2 cellular contexts compared by ENCODE assay signal in the genomic region with DNA sequence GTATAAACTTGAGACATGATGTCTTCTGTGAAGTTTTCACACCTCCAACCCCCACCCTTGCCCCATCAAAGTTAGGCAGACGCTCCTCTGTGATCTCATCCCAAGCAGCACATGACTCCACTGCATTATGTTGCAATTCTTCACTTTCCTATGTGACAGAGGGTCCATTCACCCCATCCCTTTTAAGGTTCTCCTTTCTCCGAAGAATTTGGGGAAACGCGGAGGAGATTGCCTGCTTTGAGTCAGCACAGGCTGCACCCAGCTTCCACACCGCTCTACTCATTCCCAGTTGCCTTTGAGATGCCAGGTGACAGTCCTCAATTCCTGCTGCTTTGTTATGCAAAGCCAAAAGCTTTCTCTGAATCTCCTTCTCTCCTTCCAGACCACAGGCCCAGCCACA.
A peak's percentile ranks its signal among the peaks of the same experiment; 100 is the strongest.
TF ChIP-seq lines count a peak whose summit lies in the region.

No MANE protein-coding gene starts in this region.

TF ChIP-seq in GM23338, 12 proteins besides CTCF, POLR2A, EP300 and RAD21 (continued from another document):
- TF ChIP-seq, protein P1, sequence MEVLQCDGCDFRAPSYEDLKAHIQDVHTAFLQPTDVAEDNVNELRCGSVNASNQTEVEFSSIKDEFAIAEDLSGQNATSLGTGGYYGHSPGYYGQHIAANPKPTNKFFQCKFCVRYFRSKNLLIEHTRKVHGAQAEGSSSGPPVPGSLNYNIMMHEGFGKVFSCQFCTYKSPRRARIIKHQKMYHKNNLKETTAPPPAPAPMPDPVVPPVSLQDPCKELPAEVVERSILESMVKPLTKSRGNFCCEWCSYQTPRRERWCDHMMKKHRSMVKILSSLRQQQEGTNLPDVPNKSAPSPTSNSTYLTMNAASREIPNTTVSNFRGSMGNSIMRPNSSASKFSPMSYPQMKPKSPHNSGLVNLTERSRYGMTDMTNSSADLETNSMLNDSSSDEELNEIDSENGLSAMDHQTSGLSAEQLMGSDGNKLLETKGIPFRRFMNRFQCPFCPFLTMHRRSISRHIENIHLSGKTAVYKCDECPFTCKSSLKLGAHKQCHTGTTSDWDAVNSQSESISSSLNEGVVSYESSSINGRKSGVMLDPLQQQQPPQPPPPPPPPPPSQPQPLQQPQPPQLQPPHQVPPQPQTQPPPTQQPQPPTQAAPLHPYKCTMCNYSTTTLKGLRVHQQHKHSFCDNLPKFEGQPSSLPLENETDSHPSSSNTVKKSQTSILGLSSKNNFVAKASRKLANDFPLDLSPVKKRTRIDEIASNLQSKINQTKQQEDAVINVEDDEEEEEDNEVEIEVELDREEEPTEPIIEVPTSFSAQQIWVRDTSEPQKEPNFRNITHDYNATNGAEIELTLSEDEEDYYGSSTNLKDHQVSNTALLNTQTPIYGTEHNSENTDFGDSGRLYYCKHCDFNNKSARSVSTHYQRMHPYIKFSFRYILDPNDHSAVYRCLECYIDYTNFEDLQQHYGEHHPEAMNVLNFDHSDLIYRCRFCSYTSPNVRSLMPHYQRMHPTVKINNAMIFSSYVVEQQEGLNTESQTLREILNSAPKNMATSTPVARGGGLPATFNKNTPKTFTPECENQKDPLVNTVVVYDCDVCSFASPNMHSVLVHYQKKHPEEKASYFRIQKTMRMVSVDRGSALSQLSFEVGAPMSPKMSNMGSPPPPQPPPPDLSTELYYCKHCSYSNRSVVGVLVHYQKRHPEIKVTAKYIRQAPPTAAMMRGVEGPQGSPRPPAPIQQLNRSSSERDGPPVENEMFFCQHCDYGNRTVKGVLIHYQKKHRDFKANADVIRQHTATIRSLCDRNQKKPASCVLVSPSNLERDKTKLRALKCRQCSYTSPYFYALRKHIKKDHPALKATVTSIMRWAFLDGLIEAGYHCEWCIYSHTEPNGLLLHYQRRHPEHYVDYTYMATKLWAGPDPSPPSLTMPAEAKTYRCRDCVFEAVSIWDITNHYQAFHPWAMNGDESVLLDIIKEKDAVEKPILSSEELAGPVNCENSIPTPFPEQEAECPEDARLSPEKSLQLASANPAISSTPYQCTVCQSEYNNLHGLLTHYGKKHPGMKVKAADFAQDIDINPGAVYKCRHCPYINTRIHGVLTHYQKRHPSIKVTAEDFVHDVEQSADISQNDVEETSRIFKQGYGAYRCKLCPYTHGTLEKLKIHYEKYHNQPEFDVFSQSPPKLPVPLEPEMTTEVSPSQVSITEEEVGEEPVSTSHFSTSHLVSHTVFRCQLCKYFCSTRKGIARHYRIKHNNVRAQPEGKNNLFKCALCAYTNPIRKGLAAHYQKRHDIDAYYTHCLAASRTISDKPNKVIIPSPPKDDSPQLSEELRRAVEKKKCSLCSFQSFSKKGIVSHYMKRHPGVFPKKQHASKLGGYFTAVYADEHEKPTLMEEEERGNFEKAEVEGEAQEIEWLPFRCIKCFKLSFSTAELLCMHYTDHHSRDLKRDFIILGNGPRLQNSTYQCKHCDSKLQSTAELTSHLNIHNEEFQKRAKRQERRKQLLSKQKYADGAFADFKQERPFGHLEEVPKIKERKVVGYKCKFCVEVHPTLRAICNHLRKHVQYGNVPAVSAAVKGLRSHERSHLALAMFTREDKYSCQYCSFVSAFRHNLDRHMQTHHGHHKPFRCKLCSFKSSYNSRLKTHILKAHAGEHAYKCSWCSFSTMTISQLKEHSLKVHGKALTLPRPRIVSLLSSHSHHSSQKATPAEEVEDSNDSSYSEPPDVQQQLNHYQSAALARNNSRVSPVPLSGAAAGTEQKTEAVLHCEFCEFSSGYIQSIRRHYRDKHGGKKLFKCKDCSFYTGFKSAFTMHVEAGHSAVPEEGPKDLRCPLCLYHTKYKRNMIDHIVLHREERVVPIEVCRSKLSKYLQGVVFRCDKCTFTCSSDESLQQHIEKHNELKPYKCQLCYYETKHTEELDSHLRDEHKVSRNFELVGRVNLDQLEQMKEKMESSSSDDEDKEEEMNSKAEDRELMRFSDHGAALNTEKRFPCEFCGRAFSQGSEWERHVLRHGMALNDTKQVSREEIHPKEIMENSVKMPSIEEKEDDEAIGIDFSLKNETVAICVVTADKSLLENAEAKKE (CRISPR knock-in tag; IDR thresholded peaks at IDR 0.05): peak; percentile 97

TF ChIP-seq in K562, 482 proteins besides CTCF, POLR2A, EP300 and RAD21 (continued from another document and continues in another):
- TF ChIP-seq, protein P2, sequence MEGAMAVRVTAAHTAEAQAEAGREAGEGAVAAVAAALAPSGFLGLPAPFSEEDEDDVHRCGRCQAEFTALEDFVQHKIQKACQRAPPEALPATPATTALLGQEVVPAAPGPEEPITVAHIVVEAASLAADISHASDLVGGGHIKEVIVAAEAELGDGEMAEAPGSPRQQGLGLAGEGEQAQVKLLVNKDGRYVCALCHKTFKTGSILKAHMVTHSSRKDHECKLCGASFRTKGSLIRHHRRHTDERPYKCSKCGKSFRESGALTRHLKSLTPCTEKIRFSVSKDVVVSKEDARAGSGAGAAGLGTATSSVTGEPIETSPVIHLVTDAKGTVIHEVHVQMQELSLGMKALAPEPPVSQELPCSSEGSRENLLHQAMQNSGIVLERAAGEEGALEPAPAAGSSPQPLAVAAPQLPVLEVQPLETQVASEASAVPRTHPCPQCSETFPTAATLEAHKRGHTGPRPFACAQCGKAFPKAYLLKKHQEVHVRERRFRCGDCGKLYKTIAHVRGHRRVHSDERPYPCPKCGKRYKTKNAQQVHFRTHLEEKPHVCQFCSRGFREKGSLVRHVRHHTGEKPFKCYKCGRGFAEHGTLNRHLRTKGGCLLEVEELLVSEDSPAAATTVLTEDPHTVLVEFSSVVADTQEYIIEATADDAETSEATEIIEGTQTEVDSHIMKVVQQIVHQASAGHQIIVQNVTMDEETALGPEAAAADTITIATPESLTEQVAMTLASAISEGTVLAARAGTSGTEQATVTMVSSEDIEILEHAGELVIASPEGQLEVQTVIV (CRISPR knock-in tag; IDR thresholded peaks at IDR 0.05; ENCODE audit: borderline replicate concordance): no peak
- TF ChIP-seq SLC30A9 (CRISPR knock-in tag; IDR thresholded peaks at IDR 0.05) (no peak), ZFP30 (CRISPR knock-in tag; IDR thresholded peaks at IDR 0.05; ENCODE audit: borderline replicate concordance) (no peak), ZNF282 (CRISPR knock-in tag; IDR thresholded peaks at IDR 0.05) (no peak), FOSL1 (tag; conservative IDR thresholded peaks at IDR 0.05) (peak; percentile 50), JUN (IDR thresholded peaks at IDR 0.05; ENCODE audit: borderline replicate concordance, low read depth, low read length) (0 out of 2 replicates have a peak, but pooled peaks have one; percentile 41), JUN (CRISPR knock-in tag; IDR thresholded peaks at IDR 0.05; ENCODE audit: borderline replicate concordance) (no peak), NRF1 (conservative IDR thresholded peaks at IDR 0.05 in 1 of 2, IDR thresholded peaks at IDR 0.05 in 1 of 2) (no peak), MCM7 (IDR thresholded peaks at IDR 0.05) (no peak), L3MBTL2 (IDR thresholded peaks at IDR 0.05) (peak; percentile 44; the same call in 1 of the 2 replicates), POLR3A (IDR thresholded peaks at IDR 0.05; ENCODE audit: borderline replicate concordance, extremely low read depth, insufficient read depth, insufficient read length) (no peak), BRCA1 (IDR thresholded peaks at IDR 0.05) (no peak), BRCA1 (CRISPR knock-in tag; IDR thresholded peaks at IDR 0.05) (no peak), EZH2 (IDR thresholded peaks at IDR 0.05; ENCODE audit: borderline replicate concordance, low read depth, low read length) (no peak), TAF1 (IDR thresholded peaks at IDR 0.05; ENCODE audit: control insufficient read depth, extremely low read depth, insufficient read depth, low read length, severe bottlenecking) (no peak), HNRNPLL (IDR thresholded peaks at IDR 0.05; ENCODE audit: low read depth, low read length, poor library complexity, severe bottlenecking) (no peak), NFYB (IDR thresholded peaks at IDR 0.05; ENCODE audit: extremely low read depth, insufficient read length) (no peak), ARID1B (IDR thresholded peaks at IDR 0.05) (no peak), CEBPG (CRISPR knock-in tag; IDR thresholded peaks at IDR 0.05) (no peak), CEBPG (tag; conservative IDR thresholded peaks at IDR 0.05 in 1 of 2, IDR thresholded peaks at IDR 0.05 in 1 of 2) (peak; percentile 70 to 83)
- TF ChIP-seq, protein P3, sequence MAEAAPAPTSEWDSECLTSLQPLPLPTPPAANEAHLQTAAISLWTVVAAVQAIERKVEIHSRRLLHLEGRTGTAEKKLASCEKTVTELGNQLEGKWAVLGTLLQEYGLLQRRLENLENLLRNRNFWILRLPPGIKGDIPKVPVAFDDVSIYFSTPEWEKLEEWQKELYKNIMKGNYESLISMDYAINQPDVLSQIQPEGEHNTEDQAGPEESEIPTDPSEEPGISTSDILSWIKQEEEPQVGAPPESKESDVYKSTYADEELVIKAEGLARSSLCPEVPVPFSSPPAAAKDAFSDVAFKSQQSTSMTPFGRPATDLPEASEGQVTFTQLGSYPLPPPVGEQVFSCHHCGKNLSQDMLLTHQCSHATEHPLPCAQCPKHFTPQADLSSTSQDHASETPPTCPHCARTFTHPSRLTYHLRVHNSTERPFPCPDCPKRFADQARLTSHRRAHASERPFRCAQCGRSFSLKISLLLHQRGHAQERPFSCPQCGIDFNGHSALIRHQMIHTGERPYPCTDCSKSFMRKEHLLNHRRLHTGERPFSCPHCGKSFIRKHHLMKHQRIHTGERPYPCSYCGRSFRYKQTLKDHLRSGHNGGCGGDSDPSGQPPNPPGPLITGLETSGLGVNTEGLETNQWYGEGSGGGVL (CRISPR knock-in tag; IDR thresholded peaks at IDR 0.05): no peak
- TF ChIP-seq, protein P4, sequence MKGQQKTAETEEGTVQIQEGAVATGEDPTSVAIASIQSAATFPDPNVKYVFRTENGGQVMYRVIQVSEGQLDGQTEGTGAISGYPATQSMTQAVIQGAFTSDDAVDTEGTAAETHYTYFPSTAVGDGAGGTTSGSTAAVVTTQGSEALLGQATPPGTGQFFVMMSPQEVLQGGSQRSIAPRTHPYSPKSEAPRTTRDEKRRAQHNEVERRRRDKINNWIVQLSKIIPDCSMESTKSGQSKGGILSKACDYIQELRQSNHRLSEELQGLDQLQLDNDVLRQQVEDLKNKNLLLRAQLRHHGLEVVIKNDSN (CRISPR knock-in tag; IDR thresholded peaks at IDR 0.05): peak; percentile 13; the same call in 1 of the 2 replicates
- TF ChIP-seq, protein P5, sequence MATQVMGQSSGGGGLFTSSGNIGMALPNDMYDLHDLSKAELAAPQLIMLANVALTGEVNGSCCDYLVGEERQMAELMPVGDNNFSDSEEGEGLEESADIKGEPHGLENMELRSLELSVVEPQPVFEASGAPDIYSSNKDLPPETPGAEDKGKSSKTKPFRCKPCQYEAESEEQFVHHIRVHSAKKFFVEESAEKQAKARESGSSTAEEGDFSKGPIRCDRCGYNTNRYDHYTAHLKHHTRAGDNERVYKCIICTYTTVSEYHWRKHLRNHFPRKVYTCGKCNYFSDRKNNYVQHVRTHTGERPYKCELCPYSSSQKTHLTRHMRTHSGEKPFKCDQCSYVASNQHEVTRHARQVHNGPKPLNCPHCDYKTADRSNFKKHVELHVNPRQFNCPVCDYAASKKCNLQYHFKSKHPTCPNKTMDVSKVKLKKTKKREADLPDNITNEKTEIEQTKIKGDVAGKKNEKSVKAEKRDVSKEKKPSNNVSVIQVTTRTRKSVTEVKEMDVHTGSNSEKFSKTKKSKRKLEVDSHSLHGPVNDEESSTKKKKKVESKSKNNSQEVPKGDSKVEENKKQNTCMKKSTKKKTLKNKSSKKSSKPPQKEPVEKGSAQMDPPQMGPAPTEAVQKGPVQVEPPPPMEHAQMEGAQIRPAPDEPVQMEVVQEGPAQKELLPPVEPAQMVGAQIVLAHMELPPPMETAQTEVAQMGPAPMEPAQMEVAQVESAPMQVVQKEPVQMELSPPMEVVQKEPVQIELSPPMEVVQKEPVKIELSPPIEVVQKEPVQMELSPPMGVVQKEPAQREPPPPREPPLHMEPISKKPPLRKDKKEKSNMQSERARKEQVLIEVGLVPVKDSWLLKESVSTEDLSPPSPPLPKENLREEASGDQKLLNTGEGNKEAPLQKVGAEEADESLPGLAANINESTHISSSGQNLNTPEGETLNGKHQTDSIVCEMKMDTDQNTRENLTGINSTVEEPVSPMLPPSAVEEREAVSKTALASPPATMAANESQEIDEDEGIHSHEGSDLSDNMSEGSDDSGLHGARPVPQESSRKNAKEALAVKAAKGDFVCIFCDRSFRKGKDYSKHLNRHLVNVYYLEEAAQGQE (CRISPR knock-in tag; IDR thresholded peaks at IDR 0.05; ENCODE audit: low read depth): no peak
- TF ChIP-seq, protein P6, sequence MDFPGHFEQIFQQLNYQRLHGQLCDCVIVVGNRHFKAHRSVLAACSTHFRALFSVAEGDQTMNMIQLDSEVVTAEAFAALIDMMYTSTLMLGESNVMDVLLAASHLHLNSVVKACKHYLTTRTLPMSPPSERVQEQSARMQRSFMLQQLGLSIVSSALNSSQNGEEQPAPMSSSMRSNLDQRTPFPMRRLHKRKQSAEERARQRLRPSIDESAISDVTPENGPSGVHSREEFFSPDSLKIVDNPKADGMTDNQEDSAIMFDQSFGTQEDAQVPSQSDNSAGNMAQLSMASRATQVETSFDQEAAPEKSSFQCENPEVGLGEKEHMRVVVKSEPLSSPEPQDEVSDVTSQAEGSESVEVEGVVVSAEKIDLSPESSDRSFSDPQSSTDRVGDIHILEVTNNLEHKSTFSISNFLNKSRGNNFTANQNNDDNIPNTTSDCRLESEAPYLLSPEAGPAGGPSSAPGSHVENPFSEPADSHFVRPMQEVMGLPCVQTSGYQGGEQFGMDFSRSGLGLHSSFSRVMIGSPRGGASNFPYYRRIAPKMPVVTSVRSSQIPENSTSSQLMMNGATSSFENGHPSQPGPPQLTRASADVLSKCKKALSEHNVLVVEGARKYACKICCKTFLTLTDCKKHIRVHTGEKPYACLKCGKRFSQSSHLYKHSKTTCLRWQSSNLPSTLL (IDR thresholded peaks at IDR 0.05): no peak
- TF ChIP-seq, protein P7, sequence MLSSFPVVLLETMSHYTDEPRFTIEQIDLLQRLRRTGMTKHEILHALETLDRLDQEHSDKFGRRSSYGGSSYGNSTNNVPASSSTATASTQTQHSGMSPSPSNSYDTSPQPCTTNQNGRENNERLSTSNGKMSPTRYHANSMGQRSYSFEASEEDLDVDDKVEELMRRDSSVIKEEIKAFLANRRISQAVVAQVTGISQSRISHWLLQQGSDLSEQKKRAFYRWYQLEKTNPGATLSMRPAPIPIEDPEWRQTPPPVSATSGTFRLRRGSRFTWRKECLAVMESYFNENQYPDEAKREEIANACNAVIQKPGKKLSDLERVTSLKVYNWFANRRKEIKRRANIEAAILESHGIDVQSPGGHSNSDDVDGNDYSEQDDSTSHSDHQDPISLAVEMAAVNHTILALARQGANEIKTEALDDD (IDR thresholded peaks at IDR 0.05): no peak
- TF ChIP-seq, protein P8, sequence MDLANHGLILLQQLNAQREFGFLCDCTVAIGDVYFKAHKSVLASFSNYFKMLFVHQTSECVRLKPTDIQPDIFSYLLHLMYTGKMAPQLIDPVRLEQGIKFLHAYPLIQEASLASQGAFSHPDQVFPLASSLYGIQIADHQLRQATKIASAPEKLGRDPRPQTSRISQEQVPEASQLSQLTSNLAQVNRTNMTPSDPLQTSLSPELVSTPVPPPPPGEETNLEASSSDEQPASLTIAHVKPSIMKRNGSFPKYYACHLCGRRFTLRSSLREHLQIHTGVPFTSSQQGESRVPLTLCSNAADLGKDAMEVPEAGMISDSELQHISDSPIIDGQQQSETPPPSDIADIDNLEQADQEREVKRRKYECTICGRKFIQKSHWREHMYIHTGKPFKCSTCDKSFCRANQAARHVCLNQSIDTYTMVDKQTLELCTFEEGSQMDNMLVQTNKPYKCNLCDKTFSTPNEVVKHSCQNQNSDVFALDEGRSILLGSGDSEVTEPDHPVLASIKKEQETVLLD (IDR thresholded peaks at IDR 0.05): no peak
- TF ChIP-seq, protein P9, sequence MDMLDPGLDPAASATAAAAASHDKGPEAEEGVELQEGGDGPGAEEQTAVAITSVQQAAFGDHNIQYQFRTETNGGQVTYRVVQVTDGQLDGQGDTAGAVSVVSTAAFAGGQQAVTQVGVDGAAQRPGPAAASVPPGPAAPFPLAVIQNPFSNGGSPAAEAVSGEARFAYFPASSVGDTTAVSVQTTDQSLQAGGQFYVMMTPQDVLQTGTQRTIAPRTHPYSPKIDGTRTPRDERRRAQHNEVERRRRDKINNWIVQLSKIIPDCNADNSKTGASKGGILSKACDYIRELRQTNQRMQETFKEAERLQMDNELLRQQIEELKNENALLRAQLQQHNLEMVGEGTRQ (CRISPR knock-in tag; IDR thresholded peaks at IDR 0.05): peak; percentile 26
